8 cellular contexts compared by ENCODE assay signal in genomic region chr2:87455850-87456249, GRCh38.
DNase-seq lines count a peak whose midpoint lies in the region; ATAC-seq and TF ChIP-seq lines count a peak whose summit lies in the region.
"Not testable (repeated sequence)": the region's sequence is repeated elsewhere in the genome, so short reads cannot be mapped to it uniquely, and the experiment has no call there.

No MANE protein-coding gene starts in this region.

- not testable (repeated sequence) for H2BK15ac ChIP-seq in mesendoderm (replicated peaks; ENCODE audit: low read depth)

- DNase-seq in Caco-2; OCI-LY7 (ENCODE audit: low spot score); mesendoderm: not testable (repeated sequence)
- peak; percentile 58 for DNase-seq in activated naive CD4-positive, alpha-beta T cell treated with anti-CD3 and anti-CD28 coated beads, Interleukin-2, amount 10 ng/mL, durations not matched to agents 7 days and 5 days
- DNase-seq in stimulated activated CD4-positive, alpha-beta T cell treated with anti-CD3 and anti-CD28 coated beads, Interleukin-4, amount 100 ng/mL, for 24 hours, result peak; percentile 42

- H3K27me3 ChIP-seq in Caco-2 (replicated peaks; ENCODE audit: control insufficient read depth, insufficient read depth, low read length); mesendoderm (ENCODE audit: insufficient read depth, low read length, poor library complexity): not testable (repeated sequence)

- H4K8ac ChIP-seq in mesendoderm (ENCODE audit: low read depth, low read length), result not testable (repeated sequence)

- not testable (repeated sequence) for H3K79me1 ChIP-seq in mesendoderm (ENCODE audit: low read length)

- not testable (repeated sequence) for H3K4me1 Mint-ChIP-seq in Caco-2 (ENCODE audit: low read depth, unreplicated experiment)
- peaks cover 28% of the 10 kb centered on the region for H3K4me1 Mint-ChIP-seq in activated naive CD4-positive, alpha-beta T cell treated with anti-CD3 and anti-CD28 coated beads, Interleukin-2, amount 10 ng/mL, durations not matched to agents 7 days and 5 days

- not testable (repeated sequence) for H4K20me1 ChIP-seq in OCI-LY7 (ENCODE audit: insufficient read depth, low read length)

- H3K27ac Mint-ChIP-seq in Caco-2 (ENCODE audit: unreplicated experiment), result not testable (repeated sequence)
- H3K27ac Mint-ChIP-seq in activated naive CD4-positive, alpha-beta T cell treated with anti-CD3 and anti-CD28 coated beads, Interleukin-2, amount 10 ng/mL, durations not matched to agents 7 days and 5 days, result peak overlapping the region; percentile 80

- not testable (repeated sequence) for H3K36me3 ChIP-seq in Caco-2 (ENCODE audit: control insufficient read depth, insufficient read depth, low read length); OCI-LY7 (ENCODE audit: insufficient read depth, low read length); mesendoderm (ENCODE audit: control insufficient read depth, insufficient read depth, low read length)

- not testable (repeated sequence) for H3K36me3 Mint-ChIP-seq in Caco-2 (ENCODE audit: insufficient read depth, unreplicated experiment); activated naive CD4-positive, alpha-beta T cell treated with anti-CD3 and anti-CD28 coated beads, Interleukin-2, amount 10 ng/mL, durations not matched to agents 7 days and 5 days

- POLR2A ChIA-PET in Caco-2 (lab: Charles Lee); OCI-LY7 (lab: Charles Lee): not testable (repeated sequence)

- H2AFZ ChIP-seq in OCI-LY7 (ENCODE audit: low read length), result peak overlapping the region; percentile 50; the same call in 1 of the 2 replicates

- not testable (repeated sequence) for H3K4ac ChIP-seq in mesendoderm (ENCODE audit: low read depth, low read length)

- peak overlapping the region; percentile 35 for H3K4me3 ChIP-seq in Caco-2 (ENCODE audit: low read depth, low read length)
- H3K4me3 ChIP-seq in OCI-LY7 (ENCODE audit: low read depth, low read length, poor library complexity, severe bottlenecking); mesendoderm (ENCODE audit: low read length): not testable (repeated sequence)

- not testable (repeated sequence) for H3K4me1 ChIP-seq in Caco-2; OCI-LY7 (ENCODE audit: insufficient read depth, low read length, poor library complexity, severe bottlenecking); mesendoderm (ENCODE audit: control insufficient read depth, low read depth, low read length)

- H3K9me2 ChIP-seq in OCI-LY7 (ENCODE audit: insufficient read depth, low read length), result not testable (repeated sequence)

- TF ChIP-seq CTCF in Caco-2 (IDR thresholded peaks at IDR 0.05; ENCODE audit: insufficient read depth in 1 of 2, low read depth in 1 of 2, low read length in 1 of 2, severe bottlenecking in 1 of 2, unreplicated experiment in 1 of 2); OCI-LY7 (conservative IDR thresholded peaks at IDR 0.05; ENCODE audit: low read length): not testable (repeated sequence)

- H3K9me3 ChIP-seq in Caco-2; OCI-LY7 (ENCODE audit: low read length): not testable (repeated sequence)

- ATAC-seq in GM21367 (IDR thresholded peaks at IDR 0.05; ENCODE audit: unreplicated experiment) (peak; percentile 38), HG02943 (IDR thresholded peaks at IDR 0.05; ENCODE audit: low read depth, unreplicated experiment) (peak; percentile 36), esophagus mucosa (peak; percentile 17)

- not testable (repeated sequence) for H4K5ac ChIP-seq in mesendoderm (ENCODE audit: low read length)

- no CpG with 5 or more reads among the region's 10 CpGs for WGBS in mesendoderm (ENCODE audit: extremely low coverage, insufficient coverage, low lambda C conversion rate)

- not testable (repeated sequence) for H3K27ac ChIP-seq in OCI-LY7 (ENCODE audit: low read depth, low read length, poor library complexity, severe bottlenecking); mesendoderm (ENCODE audit: low read depth, low read length)

- CTCF ChIA-PET in Caco-2 (lab: Charles Lee); OCI-LY7 (lab: Charles Lee; ENCODE audit: unreplicated experiment); activated naive CD4-positive, alpha-beta T cell treated with anti-CD3 and anti-CD28 coated beads, Interleukin-2, amount 10 ng/mL, durations not matched to agents 7 days and 5 days (lab: Charles Lee): not testable (repeated sequence)

- not testable (repeated sequence) for H3K23ac ChIP-seq in mesendoderm (ENCODE audit: low read length)

- peak overlapping the region; percentile 56 for H3K56ac ChIP-seq in mesendoderm (ENCODE audit: low read length)

- not testable (repeated sequence) for H3K9me3 Mint-ChIP-seq in Caco-2 (ENCODE audit: unreplicated experiment); activated naive CD4-positive, alpha-beta T cell treated with anti-CD3 and anti-CD28 coated beads, Interleukin-2, amount 10 ng/mL, durations not matched to agents 7 days and 5 days

- H3K79me2 ChIP-seq in OCI-LY7 (ENCODE audit: insufficient read depth, low read depth, low read length); mesendoderm (ENCODE audit: control insufficient read depth, insufficient read depth, low read length): not testable (repeated sequence)

- peak overlapping the region; percentile 62 for H3K4me3 Mint-ChIP-seq in Caco-2 (ENCODE audit: unreplicated experiment)
- H3K4me3 Mint-ChIP-seq in activated naive CD4-positive, alpha-beta T cell treated with anti-CD3 and anti-CD28 coated beads, Interleukin-2, amount 10 ng/mL, durations not matched to agents 7 days and 5 days, result peak overlapping the region; percentile 69

- BruUV-seq in Caco-2 (replicated peaks; lab: Mats Ljungman, UMichigan), result TSS peak; percentile 92
- BruUV-seq in OCI-LY7 (replicated peaks; lab: Mats Ljungman, UMichigan), result not testable (repeated sequence)

- not testable (repeated sequence) for H2AK5ac ChIP-seq in mesendoderm (ENCODE audit: low read length)

- not testable (repeated sequence) for H2BK5ac ChIP-seq in mesendoderm (ENCODE audit: low read length)

- H3K27me3 Mint-ChIP-seq in Caco-2 (ENCODE audit: insufficient read depth, unreplicated experiment); activated naive CD4-positive, alpha-beta T cell treated with anti-CD3 and anti-CD28 coated beads, Interleukin-2, amount 10 ng/mL, durations not matched to agents 7 days and 5 days: not testable (repeated sequence)

- intact Hi-C loops in Caco-2 (cut with micrococcal nuclease; ENCODE audit: unreplicated experiment); OCI-LY7 (cut with micrococcal nuclease; ENCODE audit: unreplicated experiment): not testable (repeated sequence)

- H3K9ac ChIP-seq in mesendoderm (ENCODE audit: low read length), result not testable (repeated sequence)

- not testable (repeated sequence) for H3K4me2 ChIP-seq in OCI-LY7 (ENCODE audit: low read length); mesendoderm (ENCODE audit: low read length)

- H2BK120ac ChIP-seq in mesendoderm (ENCODE audit: low read depth, low read length), result not testable (repeated sequence)

- H3K18ac ChIP-seq in mesendoderm (ENCODE audit: low read length), result not testable (repeated sequence)
